In genomic region chr13:109720758-109721184, GRCh38 we compare ENCODE assay signal across 21 cellular contexts.
DNase-seq lines count a peak whose midpoint lies in the region; ATAC-seq and TF ChIP-seq lines count a peak whose summit lies in the region.
"Had no signal": no experiment of that assay in that cellular context is flagged by ENCODE, and none has a peak within 500 bp of the region (broad histone marks: within the 10 kb centered on the region; RNA-seq: fewer than 3 reads in every experiment).

No MANE protein-coding gene starts in this region.

- H4K20me1 ChIP-seq in DND-41 (ENCODE audit: insufficient read depth, low read length), result peaks cover 56% of the 10 kb centered on the region

- no peak for TF ChIP-seq CTCF in DND-41 (IDR thresholded peaks at IDR 0.05; ENCODE audit: borderline replicate concordance, extremely low read depth, low read length, poor library complexity, severe bottlenecking)
- TF ChIP-seq CTCF in liver (IDR thresholded peaks at IDR 0.05; ENCODE audit: low read depth, low read length, missing input control), result no peak

- WGBS in liver, result 16% methylated on average over 5 of the region's 5 CpGs

- TF ChIP-seq RAD21 in liver (IDR thresholded peaks at IDR 0.05), result peak; percentile 59 to 63

- H3K4me1 Mint-ChIP-seq in activated T-helper 1 cell treated with anti-CD3 and anti-CD28 coated beads, Interleukin-12 subunit alpha, Interleukin-12 subunit beta, Interleukin-2, Interleukin-4 antibody, amounts not matched to agents 30 ng/mL and 10 ng/mL and 1 ng/mL, durations not matched to agents 14 hours and 24 hours and 36 hours (ENCODE audit: low read depth), result no peaks in the 10 kb centered on the region
- H3K4me1 Mint-ChIP-seq: activated naive CD8-positive, alpha-beta T cell treated with anti-CD3 and anti-CD28 coated beads, Interleukin-2, amount 50 U/mL, for 24 hours; CD8-positive, alpha-beta memory T cell had no signal

- intact Hi-C loops in activated T-helper 1 cell treated with anti-CD3 and anti-CD28 coated beads, Interleukin-12 subunit alpha, Interleukin-12 subunit beta, Interleukin-2, Interleukin-4 antibody, amounts not matched to agents 30 ng/mL and 10 ng/mL and 1 ng/mL, durations not matched to agents 14 hours and 24 hours and 36 hours (cut with micrococcal nuclease), result no loop called here

- peak overlapping the region; percentile 11; the same call in 1 of the 2 replicates for H3K4me2 ChIP-seq in DND-41 (ENCODE audit: insufficient read depth, low read length)
- H3K4me2 ChIP-seq: PC-9 had no signal

- H3K4me1 ChIP-seq in DND-41 (ENCODE audit: insufficient read depth, low read length) (peaks cover 57% of the 10 kb centered on the region), liver (ENCODE audit: control insufficient read depth in 4 of 4, insufficient read depth in 4 of 4, low read length in 3 of 4) (peaks cover 16 to 79% (median 56%) of the 10 kb centered on the region in 4 donors)
- H3K4me1 ChIP-seq: foreskin keratinocyte, pancreas, SJSA1, tibial artery had no signal

- H3K36me3 ChIP-seq in DND-41 (ENCODE audit: insufficient read depth, low read length) (peaks cover 63% of the 10 kb centered on the region), liver (ENCODE audit: control insufficient read depth in 4 of 4, insufficient read depth in 3 of 4, low read depth in 1 of 4, low read length in 3 of 4) (no peaks in the 10 kb centered on the region)
- H3K36me3 ChIP-seq: pancreas, SJSA1, tibial artery had no signal

- no peaks in the 10 kb centered on the region for H3K36me3 Mint-ChIP-seq in activated T-helper 1 cell treated with anti-CD3 and anti-CD28 coated beads, Interleukin-12 subunit alpha, Interleukin-12 subunit beta, Interleukin-2, Interleukin-4 antibody, amounts not matched to agents 30 ng/mL and 10 ng/mL and 1 ng/mL, durations not matched to agents 14 hours and 24 hours and 36 hours (ENCODE audit: low read depth)
- H3K36me3 Mint-ChIP-seq: CD8-positive, alpha-beta memory T cell; natural killer cell treated with Interleukin-12 subunit alpha and Interleukin-12 subunit beta and Interleukin-15 and Interleukin-18, amount 100 ng/mL, for 72 hours had no signal

- H3K27me3 Mint-ChIP-seq in activated T-helper 1 cell treated with anti-CD3 and anti-CD28 coated beads, Interleukin-12 subunit alpha, Interleukin-12 subunit beta, Interleukin-2, Interleukin-4 antibody, amounts not matched to agents 30 ng/mL and 10 ng/mL and 1 ng/mL, durations not matched to agents 14 hours and 24 hours and 36 hours (ENCODE audit: insufficient read depth), result peaks cover 3% of the 10 kb centered on the region

- H3K9me3 Mint-ChIP-seq in activated T-helper 1 cell treated with anti-CD3 and anti-CD28 coated beads, Interleukin-12 subunit alpha, Interleukin-12 subunit beta, Interleukin-2, Interleukin-4 antibody, amounts not matched to agents 30 ng/mL and 10 ng/mL and 1 ng/mL, durations not matched to agents 14 hours and 24 hours and 36 hours, result no peaks in the 10 kb centered on the region
- H3K9me3 Mint-ChIP-seq: activated naive CD8-positive, alpha-beta T cell treated with anti-CD3 and anti-CD28 coated beads, Interleukin-2, amount 50 U/mL, for 24 hours; CD8-positive, alpha-beta memory T cell; dendritic cell treated with granulocyte-macrophage colony-stimulating factor and Interleukin-4, amounts not matched to agents 40 ng/mL and 50 ng/mL, for 4 days; natural killer cell treated with Interleukin-12 subunit alpha and Interleukin-12 subunit beta and Interleukin-15 and Interleukin-18, amount 100 ng/mL, for 72 hours had no signal

- no peak overlapping the region for H3K9ac ChIP-seq in DND-41 (ENCODE audit: low read depth, low read length)
- H3K9ac ChIP-seq in liver (ENCODE audit: low read depth in 1 of 2, low read length in 2 of 2), result peak overlapping the region in 1 of 2 donors; percentile 32
- H3K9ac ChIP-seq: GM23248 had no signal

- H3K79me2 ChIP-seq in DND-41 (ENCODE audit: insufficient read depth, low read length), result peaks cover 97% of the 10 kb centered on the region

- ATAC-seq in DND-41 (ENCODE audit: insufficient read depth, low read depth), result no peak
- ATAC-seq in HG03520 (IDR thresholded peaks at IDR 0.05; ENCODE audit: unreplicated experiment), result no peak
- no peak for ATAC-seq in HG02938 (IDR thresholded peaks at IDR 0.05; ENCODE audit: unreplicated experiment)
- ATAC-seq: activated naive CD8-positive, alpha-beta T cell treated with anti-CD3 and anti-CD28 coated beads, Interleukin-2, amount 50 U/mL, for 24 hours; foreskin keratinocyte; natural killer cell treated with Interleukin-12 subunit alpha and Interleukin-12 subunit beta and Interleukin-15 and Interleukin-18, amount 100 ng/mL, for 72 hours had no signal

- H3K9me3 ChIP-seq in DND-41 (ENCODE audit: insufficient read depth, low read length, severe bottlenecking), result no peaks in the 10 kb centered on the region
- H3K9me3 ChIP-seq in liver (ENCODE audit: control insufficient read depth in 4 of 4, low read length in 3 of 4), result no peaks in the 10 kb centered on the region
- H3K9me3 ChIP-seq: pancreas, tibial artery had no signal

- no peak overlapping the region for H3K27ac Mint-ChIP-seq in activated T-helper 1 cell treated with anti-CD3 and anti-CD28 coated beads, Interleukin-12 subunit alpha, Interleukin-12 subunit beta, Interleukin-2, Interleukin-4 antibody, amounts not matched to agents 30 ng/mL and 10 ng/mL and 1 ng/mL, durations not matched to agents 14 hours and 24 hours and 36 hours
- H3K27ac Mint-ChIP-seq: activated naive CD8-positive, alpha-beta T cell treated with anti-CD3 and anti-CD28 coated beads, Interleukin-2, amount 50 U/mL, for 24 hours; CD8-positive, alpha-beta memory T cell; dendritic cell treated with granulocyte-macrophage colony-stimulating factor and Interleukin-4, amounts not matched to agents 40 ng/mL and 50 ng/mL, for 4 days; natural killer cell treated with Interleukin-12 subunit alpha and Interleukin-12 subunit beta and Interleukin-15 and Interleukin-18, amount 100 ng/mL, for 72 hours had no signal

- no peak overlapping the region for H3K4me3 ChIP-seq in DND-41 (ENCODE audit: low read depth in 1 of 2, low read length in 2 of 2)
- no peak overlapping the region for H3K4me3 ChIP-seq in liver (ENCODE audit: low read depth in 1 of 3, low read length in 3 of 3)
- H3K4me3 ChIP-seq: GM23248, pancreas, PC-9, SJSA1, tibial artery had no signal

- no peaks in the 10 kb centered on the region for H3K27me3 ChIP-seq in DND-41 (ENCODE audit: insufficient read depth, low read length, poor library complexity)
- no peaks in the 10 kb centered on the region for H3K27me3 ChIP-seq in liver (ENCODE audit: control insufficient read depth in 4 of 4, insufficient read depth in 4 of 4, low read length in 3 of 4)
- H3K27me3 ChIP-seq: foreskin keratinocyte, pancreas, tibial artery had no signal

- H3K4me3 Mint-ChIP-seq in activated T-helper 1 cell treated with anti-CD3 and anti-CD28 coated beads, Interleukin-12 subunit alpha, Interleukin-12 subunit beta, Interleukin-2, Interleukin-4 antibody, amounts not matched to agents 30 ng/mL and 10 ng/mL and 1 ng/mL, durations not matched to agents 14 hours and 24 hours and 36 hours, result no peak overlapping the region
- H3K4me3 Mint-ChIP-seq: activated naive CD8-positive, alpha-beta T cell treated with anti-CD3 and anti-CD28 coated beads, Interleukin-2, amount 50 U/mL, for 24 hours; CD8-positive, alpha-beta memory T cell; dendritic cell treated with granulocyte-macrophage colony-stimulating factor and Interleukin-4, amounts not matched to agents 40 ng/mL and 50 ng/mL, for 4 days; natural killer cell treated with Interleukin-12 subunit alpha and Interleukin-12 subunit beta and Interleukin-15 and Interleukin-18, amount 100 ng/mL, for 72 hours had no signal

- no peak for DNase-seq in DND-41
- peak; percentile 86 for DNase-seq in NCI-H2029 (lab: John Stamatoyannopoulos, UW)
- peak; percentile 90 for DNase-seq in NCI-H774 (lab: John Stamatoyannopoulos, UW)
- no peak for DNase-seq in activated T-helper 1 cell treated with anti-CD3 and anti-CD28 coated beads, Interleukin-12 subunit alpha, Interleukin-12 subunit beta, Interleukin-2, Interleukin-4 antibody, amounts not matched to agents 30 ng/mL and 10 ng/mL and 1 ng/mL, durations not matched to agents 14 hours and 24 hours and 36 hours (ENCODE audit: low spot score)
- no peak for DNase-seq in activated CD8-positive, alpha-beta memory T cell treated with anti-CD3 and anti-CD28 coated beads for 24 hours
- DNase-seq: activated naive CD8-positive, alpha-beta T cell treated with anti-CD3 and anti-CD28 coated beads, Interleukin-2, amount 50 U/mL, for 24 hours; CD8-positive, alpha-beta memory T cell; foreskin keratinocyte; GM23248; kidney; mesenchymal stem cell; pancreas; PC-9; stimulated activated naive CD4-positive, alpha-beta T cell; tibial artery had no signal

- H2AFZ ChIP-seq in DND-41 (ENCODE audit: low read depth, low read length), result no peak overlapping the region
- H2AFZ ChIP-seq: GM23248, PC-9 had no signal

- no peak overlapping the region for H3K27ac ChIP-seq in DND-41 (ENCODE audit: low read length)
- peak overlapping the region; percentile 79 to 86 for H3K27ac ChIP-seq in liver (ENCODE audit: low read depth in 1 of 2, low read length in 2 of 2)
- H3K27ac ChIP-seq: foreskin keratinocyte, GM23248, pancreas, PC-9, SJSA1, tibial artery had no signal

TF ChIP-seq in liver, 16 proteins besides CTCF, POLR2A, EP300 and RAD21 (continues in another document):
- TF ChIP-seq ZBTB33 (IDR thresholded peaks at IDR 0.05) (peak; percentile 94), EGR1 (IDR thresholded peaks at IDR 0.05; ENCODE audit: low read depth in 2 of 2) (peak; percentile 64 to 92), TAF1 (conservative IDR thresholded peaks at IDR 0.05) (peak; percentile 64), YY1 (IDR thresholded peaks at IDR 0.05) (peak; percentile 87)
- TF ChIP-seq, protein P1, sequence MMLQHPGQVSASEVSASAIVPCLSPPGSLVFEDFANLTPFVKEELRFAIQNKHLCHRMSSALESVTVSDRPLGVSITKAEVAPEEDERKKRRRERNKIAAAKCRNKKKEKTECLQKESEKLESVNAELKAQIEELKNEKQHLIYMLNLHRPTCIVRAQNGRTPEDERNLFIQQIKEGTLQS (IDR thresholded peaks at IDR 0.05), result peak; percentile 94

Comparison
In these comparisons a context has a peak if more than half of its experiments do, and no peak if none do; other contexts are left out.
1. DNase-seq: peak in NCI-H2029 (single experiment) and NCI-H774 (single experiment); none in DND-41 (single experiment), activated T-helper 1 cell treated with anti-CD3 and anti-CD28 coated beads, Interleukin-12 subunit alpha, Interleukin-12 subunit beta, Interleukin-2, Interleukin-4 antibody, amounts not matched to agents 30 ng/mL and 10 ng/mL and 1 ng/mL, durations not matched to agents 14 hours and 24 hours and 36 hours (single experiment) and activated CD8-positive, alpha-beta memory T cell treated with anti-CD3 and anti-CD28 coated beads for 24 hours (single experiment).